Comparison of ENCODE assay signal across 25 cellular contexts in genomic region chr21:33189237-33189636, GRCh38. TPM values are rescaled to one million over a fixed set of nuclear protein-coding genes. Genes with fewer than 3 reads are reported as not detected.
A peak's percentile ranks its signal among the peaks of the same experiment; 100 is the strongest.
DNase-seq lines count a peak whose midpoint lies in the region; ATAC-seq and TF ChIP-seq lines count a peak whose summit lies in the region.
"Had no signal": no experiment of that assay in that cellular context is flagged by ENCODE, and none has a peak within 500 bp of the region (broad histone marks: within the 10 kb centered on the region; RNA-seq: fewer than 3 reads in every experiment).

No MANE protein-coding gene starts in this region.

- H4K20me1 ChIP-seq in BLaER1 (no peaks in the 10 kb centered on the region), OCI-LY1 (ENCODE audit: insufficient read depth, low read length) (no peaks in the 10 kb centered on the region)
- H4K20me1 ChIP-seq in BLaER1 treated with 17β-estradiol and CSF1 and Interleukin-3, amounts not matched to agents 10 nM and 100 nM = no peaks in the 10 kb centered on the region

- no peak for TF ChIP-seq EP300 in suprapubic skin (IDR thresholded peaks at IDR 0.05)

- no peak overlapping the region for H3K27ac ChIP-seq in BLaER1
- no peak overlapping the region for H3K27ac ChIP-seq in BLaER1 treated with 17β-estradiol and CSF1 and Interleukin-3, amounts not matched to agents 10 nM and 100 nM
- peak overlapping the region; percentile 67 for H3K27ac ChIP-seq in OCI-LY1 (ENCODE audit: low read depth, low read length, poor library complexity, severe bottlenecking)
- H3K27ac ChIP-seq in CD8-positive, alpha-beta T cell (ENCODE audit: low read depth, low read length) = no peak overlapping the region
- no peak overlapping the region for H3K27ac ChIP-seq in suprapubic skin
- H3K27ac ChIP-seq: gastroesophageal sphincter, HL-60, KMS-11, ovary had no signal

- H3K4me3 ChIP-seq in BLaER1 (no peak overlapping the region), OCI-LY1 (ENCODE audit: low read depth, low read length, poor library complexity, severe bottlenecking) (no peak overlapping the region), suprapubic skin (no peak overlapping the region)
- H3K4me3 ChIP-seq in BLaER1 treated with 17β-estradiol and CSF1 and Interleukin-3, amounts not matched to agents 10 nM and 100 nM = no peak overlapping the region
- H3K4me3 ChIP-seq in CD8-positive, alpha-beta T cell (ENCODE audit: low read depth, low read length) = no peak overlapping the region
- H3K4me3 ChIP-seq: gastroesophageal sphincter, MG63, ovary, upper lobe of left lung had no signal

- H3K4me1 ChIP-seq in BLaER1 = peaks cover 50% of the 10 kb centered on the region
- peaks cover 34 to 46% (median 42%) of the 10 kb centered on the region in 10 experiments for H3K4me1 ChIP-seq in BLaER1 treated with 17β-estradiol and CSF1 and Interleukin-3, amounts not matched to agents 10 nM and 100 nM
- H3K4me1 ChIP-seq in OCI-LY1 (ENCODE audit: insufficient read depth, low read length, severe bottlenecking) = peaks cover 36% of the 10 kb centered on the region
- peaks cover 22% of the 10 kb centered on the region for H3K4me1 ChIP-seq in CD8-positive, alpha-beta T cell (ENCODE audit: insufficient read depth, low read length)
- no peaks in the 10 kb centered on the region for H3K4me1 ChIP-seq in suprapubic skin
- H3K4me1 ChIP-seq: gastroesophageal sphincter had no signal

- peak; percentile 72 for DNase-seq in NCI-H2029 (lab: John Stamatoyannopoulos, UW)
- DNase-seq in NCI-H2107 treated with DMSO at 0.1 percent for 48 hours (lab: John Stamatoyannopoulos, UW; ENCODE audit: unreplicated experiment) = no peak
- DNase-seq in CD8-positive, alpha-beta T cell = no peak
- no peak for DNase-seq in suprapubic skin (ENCODE audit: low spot score in 2 of 2)
- DNase-seq: activated CD4-positive, CD25-positive, alpha-beta regulatory T cell; activated gamma-delta T cell treated with Interleukin-2 at 50 U/mL for 16 hours; activated naive CD8-positive, alpha-beta T cell treated with anti-CD3 and anti-CD28 coated beads, Interleukin-2, amount 10 ng/mL, durations not matched to agents 7 days and 5 days; activated T-cell treated with anti-CD3 and anti-CD28 coated beads, Interleukin-2, amount 50 U/mL, for 24 hours; aorta; H9; MG63; NCI-H226; ovary; T-helper 17 cell; upper lobe of left lung had no signal

- POLR2A ChIA-PET in CD8-positive, alpha-beta T cell (lab: Charles Lee) = interaction anchor here (0.6 kb wide), 1 partner anchor 207 kb away, joined by 3 read pairs; no protein-coding TSS in a partner anchor

- no peaks in the 10 kb centered on the region for H3K36me3 ChIP-seq in BLaER1
- no peaks in the 10 kb centered on the region for H3K36me3 ChIP-seq in BLaER1 treated with 17β-estradiol and CSF1 and Interleukin-3, amounts not matched to agents 10 nM and 100 nM
- H3K36me3 ChIP-seq in OCI-LY1 (ENCODE audit: insufficient read depth, low read length) = no peaks in the 10 kb centered on the region
- H3K36me3 ChIP-seq in CD8-positive, alpha-beta T cell (ENCODE audit: insufficient read depth, low read length) = no peaks in the 10 kb centered on the region
- H3K36me3 ChIP-seq in suprapubic skin = no peaks in the 10 kb centered on the region
- H3K36me3 ChIP-seq: gastroesophageal sphincter, MG63, ovary, upper lobe of left lung had no signal

- no peaks in the 10 kb centered on the region for H3K9me3 Mint-ChIP-seq in CD8-positive, alpha-beta T cell
- H3K9me3 Mint-ChIP-seq: activated T-cell treated with anti-CD3 and anti-CD28 coated beads, Interleukin-2, amount 50 U/mL, for 24 hours; H9 had no signal

- no peak overlapping the region for H3K27ac Mint-ChIP-seq in CD8-positive, alpha-beta T cell
- H3K27ac Mint-ChIP-seq: activated naive CD8-positive, alpha-beta T cell treated with anti-CD3 and anti-CD28 coated beads, Interleukin-2, amount 10 ng/mL, durations not matched to agents 7 days and 5 days; CD14-positive monocyte; H9; memory B cell; stimulated activated effector memory CD8-positive, alpha-beta T cell treated with anti-CD3 and anti-CD28 coated beads, Interleukin-12 subunit alpha, Interleukin-12 subunit beta, amount 100 ng/mL, for 72 hours; T-helper 17 cell had no signal

- no peaks in the 10 kb centered on the region for H3K9me2 ChIP-seq in OCI-LY1 (ENCODE audit: low read depth, low read length)

- H3K9me3 ChIP-seq in BLaER1 (no peaks in the 10 kb centered on the region), OCI-LY1 (ENCODE audit: low read length) (no peaks in the 10 kb centered on the region), suprapubic skin (no peaks in the 10 kb centered on the region)
- peaks cover 0 to 9% (median 4%) of the 10 kb centered on the region in 11 experiments; a peak in 9 of 22 replicates for H3K9me3 ChIP-seq in BLaER1 treated with 17β-estradiol and CSF1 and Interleukin-3, amounts not matched to agents 10 nM and 100 nM (replicated peaks in 1 of 11)
- H3K9me3 ChIP-seq in CD8-positive, alpha-beta T cell (ENCODE audit: low read length) = no peaks in the 10 kb centered on the region
- H3K9me3 ChIP-seq: gastroesophageal sphincter, MG63, ovary, upper lobe of left lung had no signal

- H3K36me3 Mint-ChIP-seq in CD8-positive, alpha-beta T cell = no peaks in the 10 kb centered on the region
- H3K36me3 Mint-ChIP-seq: CD14-positive monocyte, memory B cell had no signal

- intact Hi-C loops in CD8-positive, alpha-beta T cell (cut with DNase I, micrococcal nuclease) = loop anchor here in 1 of 2 experiments (10.0 kb wide), 1 partner anchor 134 kb away; no protein-coding TSS in a partner anchor

- no peak overlapping the region for H2AFZ ChIP-seq in OCI-LY1 (ENCODE audit: low read length)

- CTCF ChIA-PET in CD8-positive, alpha-beta T cell (lab: Charles Lee) = interaction anchor here (0.9 to 1.0 kb wide), 4 partner anchors 47 to 195 kb away, joined by 3 to 5 read pairs (median 4); no protein-coding TSS in a partner anchor

- 41% methylated on average over 4 of the region's 4 CpGs for WGBS in suprapubic skin

- TF ChIP-seq CTCF in OCI-LY1 (IDR thresholded peaks at IDR 0.05; ENCODE audit: low read length) = no peak
- no peak for TF ChIP-seq CTCF in CD8-positive, alpha-beta T cell (IDR thresholded peaks at IDR 0.05)
- TF ChIP-seq CTCF in suprapubic skin (IDR thresholded peaks at IDR 0.05) = no peak

- no peak for ATAC-seq in CD8-positive, alpha-beta T cell
- ATAC-seq: gastroesophageal sphincter; SK-N-SH treated with all-trans-retinoic acid at 6 μM for 48 hours; stimulated activated effector memory CD8-positive, alpha-beta T cell treated with anti-CD3 and anti-CD28 coated beads, Interleukin-12 subunit alpha, Interleukin-12 subunit beta, amount 100 ng/mL, for 72 hours; T-helper 17 cell had no signal

- H3K9ac ChIP-seq in BLaER1 (no peak overlapping the region), OCI-LY1 (ENCODE audit: low read length) (no peak overlapping the region; the same call in 1 of the 2 replicates)
- no peak overlapping the region for H3K9ac ChIP-seq in BLaER1 treated with 17β-estradiol and CSF1 and Interleukin-3, amounts not matched to agents 10 nM and 100 nM
- H3K9ac ChIP-seq: KMS-11 had no signal

- H3K4me2 ChIP-seq in BLaER1 = peak overlapping the region; percentile 25
- H3K4me2 ChIP-seq in BLaER1 treated with 17β-estradiol and CSF1 and Interleukin-3, amounts not matched to agents 10 nM and 100 nM = peak overlapping the region in 10 of 11 experiments; percentile 5 to 53 (median 32); a peak in 17 of 22 replicates
- H3K4me2 ChIP-seq in OCI-LY1 (ENCODE audit: low read length) = 0 out of 2 replicates have a peak overlapping the region, but pooled peaks have one; percentile 30
- H3K4me2 ChIP-seq: KMS-11 had no signal

- H3K27me3 ChIP-seq in BLaER1 = peaks cover 15% of the 10 kb centered on the region; the same call in 1 of the 2 replicates
- H3K27me3 ChIP-seq in BLaER1 treated with 17β-estradiol and CSF1 and Interleukin-3, amounts not matched to agents 10 nM and 100 nM = peaks cover 0 to 21% (median 15%) of the 10 kb centered on the region in 11 experiments; a peak in 13 of 22 replicates
- no peaks in the 10 kb centered on the region; the same call in 1 of the 2 replicates for H3K27me3 ChIP-seq in OCI-LY1 (ENCODE audit: insufficient read depth, low read length)
- H3K27me3 ChIP-seq in CD8-positive, alpha-beta T cell (ENCODE audit: insufficient read depth, low read length) = no peaks in the 10 kb centered on the region
- peaks cover 12% of the 10 kb centered on the region for H3K27me3 ChIP-seq in suprapubic skin
- H3K27me3 ChIP-seq: ovary, upper lobe of left lung had no signal

- no peaks in the 10 kb centered on the region for H3K27me3 Mint-ChIP-seq in CD8-positive, alpha-beta T cell (ENCODE audit: low read depth)
- H3K27me3 Mint-ChIP-seq: activated T-cell treated with anti-CD3 and anti-CD28 coated beads, Interleukin-2, amount 50 U/mL, for 24 hours; T-helper 17 cell had no signal

- H3K4me3 Mint-ChIP-seq in CD8-positive, alpha-beta T cell = no peak overlapping the region
- H3K4me3 Mint-ChIP-seq: activated naive CD8-positive, alpha-beta T cell treated with anti-CD3 and anti-CD28 coated beads, Interleukin-2, amount 10 ng/mL, durations not matched to agents 7 days and 5 days; activated T-cell treated with anti-CD3 and anti-CD28 coated beads, Interleukin-2, amount 50 U/mL, for 24 hours; H9; memory B cell; stimulated activated effector memory CD8-positive, alpha-beta T cell treated with anti-CD3 and anti-CD28 coated beads, Interleukin-12 subunit alpha, Interleukin-12 subunit beta, amount 100 ng/mL, for 72 hours; T-helper 17 cell had no signal

- no peaks in the 10 kb centered on the region for H3F3A ChIP-seq in OCI-LY1 (ENCODE audit: insufficient read depth, low read length)

- H3K79me2 ChIP-seq in OCI-LY1 (ENCODE audit: insufficient read depth, low read length) = no peaks in the 10 kb centered on the region

- peaks cover 35% of the 10 kb centered on the region for H3K4me1 Mint-ChIP-seq in CD8-positive, alpha-beta T cell (ENCODE audit: low read depth)
- H3K4me1 Mint-ChIP-seq: H9 had no signal

- TF ChIP-seq POLR2A in suprapubic skin (IDR thresholded peaks at IDR 0.05) = no peak

RNA-seq across cellular contexts. Expression of gene IFNAR2, which starts 40.5 kb away (rescaled TPM):
- total RNA-seq in CD8-positive, alpha-beta T cell = 10 to 100 TPM; 21.9 to 30.0 TPM
- 1 to 10 TPM; 3.3 to 6.5 (median 3.8) TPM for total RNA-seq in suprapubic skin
